In the genomic region with DNA sequence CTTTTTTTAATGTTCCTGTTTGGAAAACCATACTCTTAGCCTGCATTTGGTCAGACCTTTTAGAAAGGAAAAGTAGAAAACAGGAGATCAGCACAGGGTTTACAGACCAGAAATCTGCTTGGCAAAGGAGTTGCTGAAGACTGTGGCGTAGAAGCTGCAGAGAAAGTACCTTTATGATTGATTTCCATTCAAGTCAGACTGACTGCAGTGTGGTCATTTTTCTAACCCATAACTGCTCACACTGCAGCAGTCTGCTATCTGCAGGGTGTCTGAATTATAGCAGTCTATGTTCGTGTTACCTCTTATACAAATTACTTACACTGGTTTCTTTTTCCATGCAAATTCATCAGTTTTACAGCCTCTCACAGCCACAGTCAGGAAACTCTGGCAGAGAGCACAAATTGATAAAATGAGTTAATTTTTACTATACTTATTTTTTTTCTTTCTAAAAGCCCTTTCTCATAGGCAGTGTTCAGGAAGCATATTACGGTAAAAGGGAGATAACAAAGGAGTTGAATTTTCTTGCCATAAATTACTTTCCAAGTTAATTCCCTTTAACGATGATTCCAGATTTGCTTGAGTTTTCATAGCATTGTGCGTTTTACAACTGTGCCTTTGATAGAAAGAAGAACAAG, we compare ENCODE assay signal across 18 cellular contexts.
DNase-seq lines count a peak whose midpoint lies in the region; ATAC-seq, FAIRE-seq and TF ChIP-seq lines count a peak whose summit lies in the region.
"Had no signal": no experiment of that assay in that cellular context is flagged by ENCODE, and none has a peak within 500 bp of the region (broad histone marks: within the 10 kb centered on the region; RNA-seq: fewer than 3 reads in every experiment).

No MANE protein-coding gene starts in this region.

- no peaks in the 10 kb centered on the region for H3K79me2 ChIP-seq in hepatocyte

- H3K4me3 ChIP-seq in left ventricle myocardium inferior = no peak overlapping the region
- no peak overlapping the region for H3K4me3 ChIP-seq in hepatocyte
- H3K4me3 ChIP-seq in tibial artery = no peak overlapping the region
- H3K4me3 ChIP-seq: BLaER1, GM23248 had no signal

- no peaks in the 10 kb centered on the region for H3K27me3 ChIP-seq in left ventricle myocardium inferior (ENCODE audit: low read depth)
- H3K27me3 ChIP-seq in hepatocyte = no peaks in the 10 kb centered on the region
- no peaks in the 10 kb centered on the region for H3K27me3 ChIP-seq in tibial artery
- H3K27me3 ChIP-seq: BLaER1 had no signal

- CTCF ChIA-PET in WTC11 (lab: Charles Lee) = no interaction called here

- H2AFZ ChIP-seq in hepatocyte = no peak overlapping the region
- H2AFZ ChIP-seq: GM23248 had no signal

- H3K9me3 Mint-ChIP-seq in WTC11 = peaks cover 18% of the 10 kb centered on the region
- H3K9me3 Mint-ChIP-seq: CD8-positive, alpha-beta memory T cell had no signal

- H3K9me3 ChIP-seq in left ventricle myocardium inferior (replicated peaks) (no peaks in the 10 kb centered on the region), hepatocyte (ENCODE audit: low read depth) (no peaks in the 10 kb centered on the region), tibial artery (no peaks in the 10 kb centered on the region)
- H3K9me3 ChIP-seq: BLaER1 had no signal

- ATAC-seq in Right ventricle myocardium inferior = no peak
- no peak for ATAC-seq in WTC11

- H3K4me2 ChIP-seq in hepatocyte = peak overlapping the region; percentile 35
- H3K4me2 ChIP-seq: BLaER1, KMS-11 had no signal

- no peaks in the 10 kb centered on the region for H3K9me2 ChIP-seq in hepatocyte (replicated peaks; ENCODE audit: insufficient read depth)

- H3K4me3 Mint-ChIP-seq in WTC11 = no peak overlapping the region
- H3K4me3 Mint-ChIP-seq: CD8-positive, alpha-beta memory T cell had no signal

- no peak for FAIRE-seq in H54 (lab: Jason Lieb, UNC)
- FAIRE-seq: D721Med had no signal

- intact Hi-C loops in left ventricle myocardium inferior (cut with micrococcal nuclease) = loop anchor here (10.0 kb wide), 1 partner anchor 111 kb away; no protein-coding TSS in a partner anchor
- intact Hi-C loops in Right ventricle myocardium inferior (cut with DNase I) = no loop called here
- intact Hi-C loops in tibial artery (cut with DNase I; ENCODE audit: low total_unique reads) = no loop called here

- H3K4me1 ChIP-seq in left ventricle myocardium inferior = peaks cover 38% of the 10 kb centered on the region
- H3K4me1 ChIP-seq in hepatocyte (ENCODE audit: insufficient read depth) = peaks cover 12% of the 10 kb centered on the region
- H3K4me1 ChIP-seq in tibial artery = peaks cover 0 to 42% (median 3%) of the 10 kb centered on the region in 4 donors
- H3K4me1 ChIP-seq: BLaER1 had no signal

- in situ Hi-C loops in GM13977 (cut with MboI; ENCODE audit: low pct_unique_long_range_greater_than_20kb, low sequenced_read_pairs, unreplicated experiment) = no loop called here

- DNase-seq in left ventricle myocardium inferior (no peak), Right ventricle myocardium inferior (ENCODE audit: missing footprints) (no peak), WTC11 (ENCODE audit: low spot score) (no peak), hepatocyte (ENCODE audit: low spot score) (no peak), tibial artery (no peak), GM13977 (ENCODE audit: low spot score) (no peak), activated gamma-delta T cell (lab: John Stamatoyannopoulos, UW) (no peak), H54 (ENCODE audit: insufficient read length, low spot score) (no peak)
- DNase-seq: CD8-positive, alpha-beta memory T cell; DMS79; GM23248; NCI-H1048; NCI-H1436 treated with DMSO at 0.1 percent for 48 hours; NCI-H2081; NCI-H510A had no signal

- TF ChIP-seq CTCF in left ventricle myocardium inferior (IDR thresholded peaks at IDR 0.05; ENCODE audit: borderline replicate concordance) = no peak
- TF ChIP-seq CTCF in WTC11 (IDR thresholded peaks at IDR 0.05) = no peak
- TF ChIP-seq CTCF in hepatocyte (IDR thresholded peaks at IDR 0.05; ENCODE audit: poor library complexity) = no peak
- no peak for TF ChIP-seq CTCF in tibial artery (IDR thresholded peaks at IDR 0.05)
- no peak for TF ChIP-seq CTCF in GM13977 (IDR thresholded peaks at IDR 0.05; ENCODE audit: extremely low read depth, insufficient read depth, missing control alignments)

- H3K4me1 Mint-ChIP-seq in WTC11 = peaks cover 17% of the 10 kb centered on the region
- H3K4me1 Mint-ChIP-seq: CD8-positive, alpha-beta memory T cell had no signal

- H3K27ac ChIP-seq in left ventricle myocardium inferior (replicated peaks) (peak overlapping the region; percentile 53), hepatocyte (peak overlapping the region; percentile 9), tibial artery (peak overlapping the region; percentile 18 to 42)
- H3K27ac ChIP-seq: BLaER1, GM23248, KMS-11 had no signal

- H3K36me3 Mint-ChIP-seq in WTC11 = peaks cover 18% of the 10 kb centered on the region

- 56% methylated on average over 5 of the region's 5 CpGs for WGBS in hepatocyte (ENCODE audit: low lambda C conversion rate, missing lambda C conversion rate)

- no peaks in the 10 kb centered on the region for H3K27me3 Mint-ChIP-seq in WTC11 (ENCODE audit: low read depth)
- H3K27me3 Mint-ChIP-seq: CD8-positive, alpha-beta memory T cell had no signal

- POLR2A ChIA-PET in WTC11 (lab: Charles Lee) = no interaction called here

- H3K36me3 ChIP-seq in left ventricle myocardium inferior = peaks cover 2% of the 10 kb centered on the region
- no peaks in the 10 kb centered on the region for H3K36me3 ChIP-seq in hepatocyte (replicated peaks; ENCODE audit: insufficient read depth, low read depth)
- peaks cover 0 to 9% (median 0%) of the 10 kb centered on the region in 3 donors for H3K36me3 ChIP-seq in tibial artery
- H3K36me3 ChIP-seq: BLaER1 had no signal

- 0 out of 2 replicates have a peak overlapping the region, but pooled peaks have one; percentile 48 for H3K27ac Mint-ChIP-seq in WTC11
- H3K27ac Mint-ChIP-seq: CD8-positive, alpha-beta memory T cell had no signal

- H4K20me1 ChIP-seq in hepatocyte (ENCODE audit: insufficient read depth, poor library complexity, severe bottlenecking) = no peaks in the 10 kb centered on the region
- H4K20me1 ChIP-seq: BLaER1 had no signal

- no peak for TF ChIP-seq POLR2A in H54 (IDR thresholded peaks at IDR 0.05; ENCODE audit: low read depth, low read length)

TF ChIP-seq in WTC11, 78 proteins besides CTCF, POLR2A, EP300 and RAD21:
- TF ChIP-seq SMAD3 (CRISPR knock-in tag; IDR thresholded peaks at IDR 0.05; ENCODE audit: borderline replicate concordance) = no peak
- no peak for TF ChIP-seq TEAD4 (CRISPR knock-in tag; IDR thresholded peaks at IDR 0.05)
- TF ChIP-seq, protein P1, sequence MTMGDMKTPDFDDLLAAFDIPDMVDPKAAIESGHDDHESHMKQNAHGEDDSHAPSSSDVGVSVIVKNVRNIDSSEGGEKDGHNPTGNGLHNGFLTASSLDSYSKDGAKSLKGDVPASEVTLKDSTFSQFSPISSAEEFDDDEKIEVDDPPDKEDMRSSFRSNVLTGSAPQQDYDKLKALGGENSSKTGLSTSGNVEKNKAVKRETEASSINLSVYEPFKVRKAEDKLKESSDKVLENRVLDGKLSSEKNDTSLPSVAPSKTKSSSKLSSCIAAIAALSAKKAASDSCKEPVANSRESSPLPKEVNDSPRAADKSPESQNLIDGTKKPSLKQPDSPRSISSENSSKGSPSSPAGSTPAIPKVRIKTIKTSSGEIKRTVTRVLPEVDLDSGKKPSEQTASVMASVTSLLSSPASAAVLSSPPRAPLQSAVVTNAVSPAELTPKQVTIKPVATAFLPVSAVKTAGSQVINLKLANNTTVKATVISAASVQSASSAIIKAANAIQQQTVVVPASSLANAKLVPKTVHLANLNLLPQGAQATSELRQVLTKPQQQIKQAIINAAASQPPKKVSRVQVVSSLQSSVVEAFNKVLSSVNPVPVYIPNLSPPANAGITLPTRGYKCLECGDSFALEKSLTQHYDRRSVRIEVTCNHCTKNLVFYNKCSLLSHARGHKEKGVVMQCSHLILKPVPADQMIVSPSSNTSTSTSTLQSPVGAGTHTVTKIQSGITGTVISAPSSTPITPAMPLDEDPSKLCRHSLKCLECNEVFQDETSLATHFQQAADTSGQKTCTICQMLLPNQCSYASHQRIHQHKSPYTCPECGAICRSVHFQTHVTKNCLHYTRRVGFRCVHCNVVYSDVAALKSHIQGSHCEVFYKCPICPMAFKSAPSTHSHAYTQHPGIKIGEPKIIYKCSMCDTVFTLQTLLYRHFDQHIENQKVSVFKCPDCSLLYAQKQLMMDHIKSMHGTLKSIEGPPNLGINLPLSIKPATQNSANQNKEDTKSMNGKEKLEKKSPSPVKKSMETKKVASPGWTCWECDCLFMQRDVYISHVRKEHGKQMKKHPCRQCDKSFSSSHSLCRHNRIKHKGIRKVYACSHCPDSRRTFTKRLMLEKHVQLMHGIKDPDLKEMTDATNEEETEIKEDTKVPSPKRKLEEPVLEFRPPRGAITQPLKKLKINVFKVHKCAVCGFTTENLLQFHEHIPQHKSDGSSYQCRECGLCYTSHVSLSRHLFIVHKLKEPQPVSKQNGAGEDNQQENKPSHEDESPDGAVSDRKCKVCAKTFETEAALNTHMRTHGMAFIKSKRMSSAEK (CRISPR knock-in tag; IDR thresholded peaks at IDR 0.05; ENCODE audit: borderline replicate concordance) = no peak
- TF ChIP-seq RELA (CRISPR knock-in tag; IDR thresholded peaks at IDR 0.05; ENCODE audit: borderline replicate concordance) = no peak
- TF ChIP-seq, protein P2, sequence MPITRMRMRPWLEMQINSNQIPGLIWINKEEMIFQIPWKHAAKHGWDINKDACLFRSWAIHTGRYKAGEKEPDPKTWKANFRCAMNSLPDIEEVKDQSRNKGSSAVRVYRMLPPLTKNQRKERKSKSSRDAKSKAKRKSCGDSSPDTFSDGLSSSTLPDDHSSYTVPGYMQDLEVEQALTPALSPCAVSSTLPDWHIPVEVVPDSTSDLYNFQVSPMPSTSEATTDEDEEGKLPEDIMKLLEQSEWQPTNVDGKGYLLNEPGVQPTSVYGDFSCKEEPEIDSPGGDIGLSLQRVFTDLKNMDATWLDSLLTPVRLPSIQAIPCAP (CRISPR knock-in tag; IDR thresholded peaks at IDR 0.05) = no peak
- TF ChIP-seq ZBTB21 (CRISPR knock-in tag; IDR thresholded peaks at IDR 0.05; ENCODE audit: borderline replicate concordance) = no peak
- no peak for TF ChIP-seq SP1 (CRISPR knock-in tag; conservative IDR thresholded peaks at IDR 0.05)
- TF ChIP-seq, protein P3, sequence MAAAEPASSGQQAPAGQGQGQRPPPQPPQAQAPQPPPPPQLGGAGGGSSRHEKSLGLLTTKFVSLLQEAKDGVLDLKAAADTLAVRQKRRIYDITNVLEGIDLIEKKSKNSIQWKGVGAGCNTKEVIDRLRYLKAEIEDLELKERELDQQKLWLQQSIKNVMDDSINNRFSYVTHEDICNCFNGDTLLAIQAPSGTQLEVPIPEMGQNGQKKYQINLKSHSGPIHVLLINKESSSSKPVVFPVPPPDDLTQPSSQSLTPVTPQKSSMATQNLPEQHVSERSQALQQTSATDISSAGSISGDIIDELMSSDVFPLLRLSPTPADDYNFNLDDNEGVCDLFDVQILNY (CRISPR knock-in tag; IDR thresholded peaks at IDR 0.05) = no peak
- TF ChIP-seq SOX15 (CRISPR knock-in tag; IDR thresholded peaks at IDR 0.05) = no peak
- no peak for TF ChIP-seq NR1H2 (CRISPR knock-in tag; IDR thresholded peaks at IDR 0.05)
